Comparison of ENCODE assay signal across 22 cellular contexts in the genomic region with DNA sequence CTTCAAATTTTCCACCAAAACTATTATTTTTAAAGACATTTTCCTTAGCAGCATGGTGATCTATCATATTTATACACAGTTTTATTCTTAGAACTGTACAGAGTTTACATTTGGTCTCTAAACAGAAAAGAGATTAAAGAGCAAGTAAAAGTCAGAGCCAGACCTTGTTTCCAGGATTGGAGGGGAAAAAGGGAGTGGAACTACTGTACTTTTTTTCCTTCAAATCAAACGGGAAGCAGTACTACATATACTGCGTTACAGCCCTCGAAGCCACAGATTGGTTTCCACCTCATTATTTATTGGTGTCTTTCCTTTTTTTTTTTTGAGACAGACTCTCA. TPM values are rescaled to one million over a fixed set of nuclear protein-coding genes. Genes with fewer than 3 reads are reported as not detected.
DNase-seq lines count a peak whose midpoint lies in the region; ATAC-seq and TF ChIP-seq lines count a peak whose summit lies in the region.
"Had no signal": no experiment of that assay in that cellular context is flagged by ENCODE, and none has a peak within 500 bp of the region (broad histone marks: within the 10 kb centered on the region; RNA-seq: fewer than 3 reads in every experiment).

No MANE protein-coding gene starts in this region.

- no peak overlapping the region for H3K4me3 ChIP-seq in HEK293 (ENCODE audit: low read depth, low read length)
- H3K4me3 ChIP-seq in iPS-20b (ENCODE audit: low read length) = no peak overlapping the region
- H3K4me3 ChIP-seq: coronary artery, MG63, spleen, thyroid gland had no signal

- no peak for ATAC-seq in GM19397 (IDR thresholded peaks at IDR 0.05; ENCODE audit: unreplicated experiment)
- ATAC-seq in activated T-helper 17 cell treated with anti-CD3 and anti-CD28 coated beads, Interleukin-2, amount 50 U/mL, for 72 hours (replicated peaks) = no peak
- ATAC-seq: activated CD8-positive, alpha-beta T cell treated with anti-CD3 and anti-CD28 coated beads, Interleukin-2, amount 10 ng/mL, durations not matched to agents 7 days and 5 days; stimulated activated naive CD8-positive, alpha-beta T cell treated with anti-CD3 and anti-CD28 coated beads, Interleukin-15, Interleukin-2, amounts not matched to agents 100 U/mL and 50 U/mL, for 24 hours had no signal

- DNase-seq in progenitor cell of endocrine pancreas (ENCODE audit: low spot score, unreplicated experiment) (no peak), T-helper 1 cell (no peak), immature natural killer cell (no peak)
- DNase-seq: activated CD4-positive, alpha-beta T cell treated with anti-CD3 and anti-CD28 coated beads for 1 hour; activated CD8-positive, alpha-beta T cell treated with anti-CD3 and anti-CD28 coated beads, Interleukin-2, amount 10 ng/mL, durations not matched to agents 7 days and 5 days; activated gamma-delta T cell treated with Interleukin-2 at 50 U/mL for 16 hours; DMS79 treated with DMSO at 0.1 percent for 48 hours; NCI-H1436; NCI-H2107; spleen; stimulated activated CD4-positive, alpha-beta T cell treated with anti-CD3 and anti-CD28 coated beads, Interleukin-4, amount 100 ng/mL, for 4 hours; stimulated activated naive CD8-positive, alpha-beta T cell treated with anti-CD3 and anti-CD28 coated beads, Interleukin-15, Interleukin-2, amounts not matched to agents 100 U/mL and 50 U/mL, for 24 hours had no signal

- H3K4me3 Mint-ChIP-seq in progenitor cell of endocrine pancreas (ENCODE audit: low read depth) (no peak overlapping the region), immature natural killer cell (no peak overlapping the region)
- no peak overlapping the region for H3K4me3 Mint-ChIP-seq in activated T-helper 17 cell treated with anti-CD3 and anti-CD28 coated beads, Interleukin-2, amount 50 U/mL, for 72 hours
- H3K4me3 Mint-ChIP-seq: activated CD8-positive, alpha-beta T cell treated with anti-CD3 and anti-CD28 coated beads, Interleukin-2, amount 10 ng/mL, durations not matched to agents 7 days and 5 days had no signal

- no peaks in the 10 kb centered on the region for H3K27me3 ChIP-seq in iPS-20b (ENCODE audit: insufficient read depth, low read length)
- H3K27me3 ChIP-seq: MG63, thyroid gland had no signal

- H3K27ac Mint-ChIP-seq in progenitor cell of endocrine pancreas (peak overlapping the region; percentile 87), immature natural killer cell (no peak overlapping the region)
- no peak overlapping the region for H3K27ac Mint-ChIP-seq in activated T-helper 17 cell treated with anti-CD3 and anti-CD28 coated beads, Interleukin-2, amount 50 U/mL, for 72 hours
- H3K27ac Mint-ChIP-seq: activated CD8-positive, alpha-beta T cell treated with anti-CD3 and anti-CD28 coated beads, Interleukin-2, amount 10 ng/mL, durations not matched to agents 7 days and 5 days had no signal

- H3K36me3 Mint-ChIP-seq in progenitor cell of endocrine pancreas (ENCODE audit: insufficient read depth) = peaks cover 17% of the 10 kb centered on the region
- H3K36me3 Mint-ChIP-seq in activated T-helper 17 cell treated with anti-CD3 and anti-CD28 coated beads, Interleukin-2, amount 50 U/mL, for 72 hours (ENCODE audit: low read depth) = no peaks in the 10 kb centered on the region
- peaks cover 0 to 5% (median 0%) of the 10 kb centered on the region in 3 donors for H3K36me3 Mint-ChIP-seq in immature natural killer cell

- no peaks in the 10 kb centered on the region for H3K9me3 ChIP-seq in HEK293 (ENCODE audit: control insufficient read depth, insufficient read depth, low read depth, low read length)
- no peaks in the 10 kb centered on the region for H3K9me3 ChIP-seq in iPS-20b (ENCODE audit: insufficient read depth, low read depth, low read length)
- H3K9me3 ChIP-seq: MG63, neutrophil, thyroid gland had no signal

- H3K27me3 Mint-ChIP-seq in progenitor cell of endocrine pancreas (no peaks in the 10 kb centered on the region), immature natural killer cell (ENCODE audit: low read depth in 3 of 3) (peaks cover 4 to 26% (median 17%) of the 10 kb centered on the region in 3 donors)
- peaks cover 68% of the 10 kb centered on the region for H3K27me3 Mint-ChIP-seq in activated T-helper 17 cell treated with anti-CD3 and anti-CD28 coated beads, Interleukin-2, amount 50 U/mL, for 72 hours

- POLR2A ChIA-PET in HEK293 (lab: Yijun Ruan, JAX) = no interaction called here

- H3K27ac ChIP-seq in HEK293 (ENCODE audit: extremely low read depth, low read depth, low read length) (peak overlapping the region; percentile 28; the same call in 1 of the 2 replicates), VCaP (peak overlapping the region; percentile 85), iPS-20b (ENCODE audit: low read length) (no peak overlapping the region)
- H3K27ac ChIP-seq: HL-60, neutrophil, spleen had no signal

- peaks cover 3% of the 10 kb centered on the region for H3K9me3 Mint-ChIP-seq in progenitor cell of endocrine pancreas (ENCODE audit: low read depth)
- peaks cover 5% of the 10 kb centered on the region for H3K9me3 Mint-ChIP-seq in activated T-helper 17 cell treated with anti-CD3 and anti-CD28 coated beads, Interleukin-2, amount 50 U/mL, for 72 hours
- H3K9me3 Mint-ChIP-seq in immature natural killer cell = peaks cover 0 to 23% (median 9%) of the 10 kb centered on the region in 6 donors

- CTCF ChIA-PET in HEK293 (lab: Yijun Ruan, JAX) = interaction anchor here (0.7 to 5.0 kb wide), 2 partner anchors 10 to 110 kb away, joined by 4 to 26 read pairs; no protein-coding TSS in a partner anchor

- peaks cover 63% of the 10 kb centered on the region for H3K4me1 Mint-ChIP-seq in progenitor cell of endocrine pancreas (ENCODE audit: low read depth)
- H3K4me1 Mint-ChIP-seq in activated T-helper 17 cell treated with anti-CD3 and anti-CD28 coated beads, Interleukin-2, amount 50 U/mL, for 72 hours = no peaks in the 10 kb centered on the region
- no peaks in the 10 kb centered on the region for H3K4me1 Mint-ChIP-seq in immature natural killer cell

- H3K9ac ChIP-seq in iPS-20b (ENCODE audit: low read depth, low read length) = 0 out of 2 replicates have a peak overlapping the region, but pooled peaks have one; percentile 26

- H3K36me3 ChIP-seq in HEK293 (ENCODE audit: control insufficient read depth in 2 of 2, insufficient read depth in 1 of 2, low read length in 2 of 2) (no peaks in the 10 kb centered on the region), iPS-20b (ENCODE audit: insufficient read depth, low read depth, low read length) (no peaks in the 10 kb centered on the region)
- H3K36me3 ChIP-seq: neutrophil, spleen, thyroid gland had no signal

- H3K4me1 ChIP-seq in HEK293 (ENCODE audit: control insufficient read depth, insufficient read depth, low read length) = peaks cover 18% of the 10 kb centered on the region
- peaks cover 46% of the 10 kb centered on the region for H3K4me1 ChIP-seq in iPS-20b (ENCODE audit: insufficient read depth, low read length)

- TF ChIP-seq CTCF in HEK293 (tag by site-specific recombination; IDR thresholded peaks at IDR 0.05) (no peak), VCaP (conservative IDR thresholded peaks at IDR 0.05) (no peak), progenitor cell of endocrine pancreas (IDR thresholded peaks at IDR 0.05; ENCODE audit: unreplicated experiment) (no peak)

TF ChIP-seq in HEK293, 187 proteins besides CTCF, POLR2A, EP300 and RAD21 (continues in another document):
- peak; percentile 13; the same call in 1 of the 2 replicates for TF ChIP-seq ZBTB17 (tag by site-specific recombination; IDR thresholded peaks at IDR 0.05)
- TF ChIP-seq ZNF76 (tag by site-specific recombination; IDR thresholded peaks at IDR 0.05; ENCODE audit: borderline replicate concordance, low read depth) = no peak
- TF ChIP-seq RBAK (tag by site-specific recombination; IDR thresholded peaks at IDR 0.05) = no peak
- no peak for TF ChIP-seq ZNF548 (tag by site-specific recombination; IDR thresholded peaks at IDR 0.05)
- no peak for TF ChIP-seq WT1 (tag by site-specific recombination; IDR thresholded peaks at IDR 0.05)
- TF ChIP-seq ZNF302 (tag by site-specific recombination; IDR thresholded peaks at IDR 0.05; ENCODE audit: low read depth) = no peak
- no peak for TF ChIP-seq ZBTB7A (tag by site-specific recombination; IDR thresholded peaks at IDR 0.05; ENCODE audit: low read depth)
- TF ChIP-seq, protein P1, sequence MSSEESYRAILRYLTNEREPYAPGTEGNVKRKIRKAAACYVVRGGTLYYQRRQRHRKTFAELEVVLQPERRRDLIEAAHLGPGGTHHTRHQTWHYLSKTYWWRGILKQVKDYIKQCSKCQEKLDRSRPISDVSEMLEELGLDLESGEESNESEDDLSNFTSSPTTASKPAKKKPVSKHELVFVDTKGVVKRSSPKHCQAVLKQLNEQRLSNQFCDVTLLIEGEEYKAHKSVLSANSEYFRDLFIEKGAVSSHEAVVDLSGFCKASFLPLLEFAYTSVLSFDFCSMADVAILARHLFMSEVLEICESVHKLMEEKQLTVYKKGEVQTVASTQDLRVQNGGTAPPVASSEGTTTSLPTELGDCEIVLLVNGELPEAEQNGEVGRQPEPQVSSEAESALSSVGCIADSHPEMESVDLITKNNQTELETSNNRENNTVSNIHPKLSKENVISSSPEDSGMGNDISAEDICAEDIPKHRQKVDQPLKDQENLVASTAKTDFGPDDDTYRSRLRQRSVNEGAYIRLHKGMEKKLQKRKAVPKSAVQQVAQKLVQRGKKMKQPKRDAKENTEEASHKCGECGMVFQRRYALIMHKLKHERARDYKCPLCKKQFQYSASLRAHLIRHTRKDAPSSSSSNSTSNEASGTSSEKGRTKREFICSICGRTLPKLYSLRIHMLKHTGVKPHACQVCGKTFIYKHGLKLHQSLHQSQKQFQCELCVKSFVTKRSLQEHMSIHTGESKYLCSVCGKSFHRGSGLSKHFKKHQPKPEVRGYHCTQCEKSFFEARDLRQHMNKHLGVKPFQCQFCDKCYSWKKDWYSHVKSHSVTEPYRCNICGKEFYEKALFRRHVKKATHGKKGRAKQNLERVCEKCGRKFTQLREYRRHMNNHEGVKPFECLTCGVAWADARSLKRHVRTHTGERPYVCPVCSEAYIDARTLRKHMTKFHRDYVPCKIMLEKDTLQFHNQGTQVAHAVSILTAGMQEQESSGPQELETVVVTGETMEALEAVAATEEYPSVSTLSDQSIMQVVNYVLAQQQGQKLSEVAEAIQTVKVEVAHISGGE (tag by site-specific recombination; conservative IDR thresholded peaks at IDR 0.05; ENCODE audit: low read depth) = 0 out of 2 replicates have a peak, but pooled peaks have one; percentile 11

RNA-seq across cellular contexts. Expression of gene TJP1, which starts 6.6 kb away (rescaled TPM):
- 167 and 172 TPM in 2 replicates for total RNA-seq in progenitor cell of endocrine pancreas
- not detected for total RNA-seq in activated T-helper 17 cell treated with anti-CD3 and anti-CD28 coated beads, Interleukin-2, amount 50 U/mL, for 72 hours
- not detected for polyA plus RNA-seq in immature natural killer cell
- total RNA-seq: activated CD8-positive, alpha-beta T cell treated with anti-CD3 and anti-CD28 coated beads, Interleukin-2, amount 10 ng/mL, durations not matched to agents 7 days and 5 days had no signal

Comparison
In these comparisons a context has a peak if more than half of its experiments do, and no peak if none do; other contexts are left out.
1. RNA of gene TJP1, which starts 6.6 kb away (total RNA-seq): 167 to 172 TPM in progenitor cell of endocrine pancreas; not detected in activated T-helper 17 cell treated with anti-CD3 and anti-CD28 coated beads, Interleukin-2, amount 50 U/mL, for 72 hours; every median in the first group is over 100 times any median in the second.